In genomic region chr6:151451950-151452749, GRCh38 we compare ENCODE assay signal across 8 cellular contexts. TPM values are rescaled to one million over a fixed set of nuclear protein-coding genes. Genes with fewer than 3 reads are reported as not detected.
A peak's percentile ranks its signal among the peaks of the same experiment; 100 is the strongest.
DNase-seq lines count a peak whose midpoint lies in the region; ATAC-seq, FAIRE-seq and TF ChIP-seq lines count a peak whose summit lies in the region.

A gene with protein sequence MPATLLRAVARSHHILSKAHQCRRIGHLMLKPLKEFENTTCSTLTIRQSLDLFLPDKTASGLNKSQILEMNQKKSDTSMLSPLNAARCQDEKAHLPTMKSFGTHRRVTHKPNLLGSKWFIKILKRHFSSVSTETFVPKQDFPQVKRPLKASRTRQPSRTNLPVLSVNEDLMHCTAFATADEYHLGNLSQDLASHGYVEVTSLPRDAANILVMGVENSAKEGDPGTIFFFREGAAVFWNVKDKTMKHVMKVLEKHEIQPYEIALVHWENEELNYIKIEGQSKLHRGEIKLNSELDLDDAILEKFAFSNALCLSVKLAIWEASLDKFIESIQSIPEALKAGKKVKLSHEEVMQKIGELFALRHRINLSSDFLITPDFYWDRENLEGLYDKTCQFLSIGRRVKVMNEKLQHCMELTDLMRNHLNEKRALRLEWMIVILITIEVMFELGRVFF (minus strand): TSS chr6:151452126. CDS start chr6:151445811, 6,315 bp downstream.

- no peaks in the 10 kb centered on the region for H4K20me1 ChIP-seq in keratinocyte (ENCODE audit: control insufficient read depth, extremely low read depth, insufficient read depth, low read length)

- H3K79me2 ChIP-seq in keratinocyte (ENCODE audit: control insufficient read depth, insufficient read depth, low read length) = peaks cover 50% of the 10 kb centered on the region

- H3K4me3 Mint-ChIP-seq in chondrocyte (ENCODE audit: unreplicated experiment) = peak within 1 kb of the TSS; percentile 94

- peaks cover 54% of the 10 kb centered on the region for H3K4me1 Mint-ChIP-seq in chondrocyte (ENCODE audit: low read depth)

- peak; percentile 78 for FAIRE-seq in keratinocyte (lab: Jason Lieb, UNC)

- DNase-seq in AML-193 (lab: John Stamatoyannopoulos, UW) (peak; percentile 100), NCI-H510A treated with DMSO at 0.1 percent for 48 hours (lab: John Stamatoyannopoulos, UW) (peak; percentile 96), chondrocyte (ENCODE audit: low spot score) (peak; percentile 100), keratinocyte (ENCODE audit: low read depth, low spot score) (peak; percentile 96)
- peak; percentile 98 for DNase-seq in activated CD4-positive, alpha-beta T cell treated with anti-CD3 and anti-CD28 coated beads for 24 hours (ENCODE audit: low read depth in 2 of 2)
- DNase-seq in stimulated activated CD4-positive, alpha-beta T cell treated with anti-CD3 and anti-CD28 coated beads, Interleukin-15, amount 100 ng/mL, for 1 hour (ENCODE audit: low read depth in 1 of 2, low spot score in 1 of 2) = peak; percentile 98

- no peaks in the 10 kb centered on the region for H3K9me3 Mint-ChIP-seq in chondrocyte (ENCODE audit: low read depth)

- H3K9me1 ChIP-seq in keratinocyte (ENCODE audit: control insufficient read depth, extremely low read depth, insufficient read depth, low read length) = no peaks in the 10 kb centered on the region

- peak within 1 kb of the TSS; percentile 96 for H3K27ac Mint-ChIP-seq in chondrocyte (ENCODE audit: unreplicated experiment)

- peak within 1 kb of the TSS; percentile 91 for H2AFZ ChIP-seq in keratinocyte (ENCODE audit: control insufficient read depth, low read length)

- H3K4me2 ChIP-seq in keratinocyte (ENCODE audit: control insufficient read depth, extremely low read depth, insufficient read depth, low read depth, low read length) = peak within 1 kb of the TSS; percentile 83

- H3K36me3 ChIP-seq in keratinocyte (ENCODE audit: control insufficient read depth in 2 of 2, extremely low read depth in 1 of 2, insufficient read depth in 2 of 2, low read length in 2 of 2) = peaks cover 1 to 3% of the 10 kb centered on the region in 2 experiments

- peak; percentile 81 for TF ChIP-seq POLR2A in GM19193 (IDR thresholded peaks at IDR 0.05; ENCODE audit: extremely low read depth, insufficient read depth, insufficient read length)

- peaks cover 10% of the 10 kb centered on the region for H3K4me1 ChIP-seq in keratinocyte (ENCODE audit: control insufficient read depth, extremely low read depth, insufficient read depth, low read length)

- TF ChIP-seq CTCF in chondrocyte (IDR thresholded peaks at IDR 0.05) (no peak), keratinocyte (optimal IDR thresholded peaks at IDR 0.05 in 1 of 3, IDR thresholded peaks at IDR 0.05 in 1 of 3, conservative IDR thresholded peaks at IDR 0.05 in 1 of 3; ENCODE audit: extremely low read depth in 1 of 3, insufficient read depth in 2 of 3, low read length in 3 of 3) (no peak)

- ATAC-seq in HG03439 (IDR thresholded peaks at IDR 0.05; ENCODE audit: unreplicated experiment) = peak; percentile 99

- peak within 1 kb of the TSS; percentile 79 to 98 (median 98) for H3K4me3 ChIP-seq in keratinocyte (ENCODE audit: control insufficient read depth in 2 of 3, extremely low read depth in 1 of 3, insufficient read depth in 2 of 3, low read depth in 1 of 3, low read length in 3 of 3)

- peaks cover 4% of the 10 kb centered on the region for H3K36me3 Mint-ChIP-seq in chondrocyte (ENCODE audit: low read depth)

- dilution Hi-C loops in keratinocyte (cut with MboI; ENCODE audit: extremely low pct_ligation_motif_present, low sequenced_read_pairs) = no loop called here

- H3K27me3 Mint-ChIP-seq in chondrocyte (ENCODE audit: low read depth) = no peaks in the 10 kb centered on the region

- no peaks in the 10 kb centered on the region for H3K27me3 ChIP-seq in keratinocyte (ENCODE audit: control insufficient read depth, extremely low read depth, insufficient read depth, low read length)

- no peaks in the 10 kb centered on the region for H3K9me3 ChIP-seq in keratinocyte (ENCODE audit: control insufficient read depth, low read depth, low read length)

- H3K9ac ChIP-seq in keratinocyte (ENCODE audit: control insufficient read depth, extremely low read depth, insufficient read depth, low read length) = peak within 1 kb of the TSS; percentile 91

- H3K27ac ChIP-seq in keratinocyte (ENCODE audit: control insufficient read depth, insufficient read depth, low read length) = peak within 1 kb of the TSS; percentile 85

RNA-seq across cellular contexts. Expression of the gene that starts here (rescaled TPM):
- total RNA-seq in chondrocyte = 19.3 to 42.8 TPM (median 42.5 TPM) in 3 replicates
- 14.0 to 23.1 TPM (median 14.2 TPM) in 3 replicates for polyA plus RNA-seq in keratinocyte
- polyA plus RNA-seq in keratinocyte (2011; ENCODE audit: low read depth) = 11.1 TPM
- 14.8 and 23.7 TPM in 2 replicates for polyA plus RNA-seq in keratinocyte (2011; cell fraction: cytosol; rRNA removed)
- 9.6 and 12.6 TPM in 2 replicates for polyA plus RNA-seq in keratinocyte (2011; cell fraction: nucleus; rRNA removed)
- 15.8 and 19.4 TPM in 2 replicates for polyA plus RNA-seq in keratinocyte (2012; ENCODE audit: low replicate concordance)
- polyA minus RNA-seq in keratinocyte = 3.5 to 18.5 TPM (median 11.7 TPM) in 3 replicates
- 11.9 TPM for polyA minus RNA-seq in keratinocyte (2011; cell fraction: cytosol; rRNA and poly(A)+ RNA removed)
- 9.7 and 16.8 TPM in 2 replicates for polyA minus RNA-seq in keratinocyte (2011; cell fraction: nucleus; rRNA and poly(A)+ RNA removed)

Comparison
In these comparisons a context has a peak if more than half of its experiments do, and no peak if none do; other contexts are left out.
1. Peak in every context shown above with its lines: DNase-seq, ATAC-seq, H3K4me3 ChIP-seq and H3K27ac ChIP-seq.